In genomic region chr2:70902067-70902442, GRCh38 we compare ENCODE assay signal across 10 cellular contexts. TPM values are rescaled to one million over a fixed set of nuclear protein-coding genes. Genes with fewer than 3 reads are reported as not detected.
A peak's percentile ranks its signal among the peaks of the same experiment; 100 is the strongest.
DNase-seq lines count a peak whose midpoint lies in the region; ATAC-seq and TF ChIP-seq lines count a peak whose summit lies in the region.
"Had no signal": no experiment of that assay in that cellular context is flagged by ENCODE, and none has a peak within 500 bp of the region (broad histone marks: within the 10 kb centered on the region; RNA-seq: fewer than 3 reads in every experiment).

No MANE protein-coding gene starts in this region.

- H3K36me3 ChIP-seq in NT2/D1 (ENCODE audit: insufficient read depth, insufficient read length, low read length) (peaks cover 12% of the 10 kb centered on the region), skeletal muscle satellite cell (ENCODE audit: insufficient read depth, low read length) (peaks cover 5% of the 10 kb centered on the region)
- H3K36me3 ChIP-seq: BLaER1 had no signal

- no peak overlapping the region for H3K27ac Mint-ChIP-seq in T-helper 1 cell treated with Interleukin-12 subunit alpha and Interleukin-12 subunit beta and Interleukin-4 antibody, amounts not matched to agents 30 μg/mL and 1 μg/mL, for 36 hours

- peak overlapping the region; percentile 88 for H3K4me2 ChIP-seq in skeletal muscle satellite cell (ENCODE audit: low read length)
- H3K4me2 ChIP-seq: BLaER1 had no signal

- DNase-seq in T-helper 1 cell (no peak), NT2/D1 (ENCODE audit: low read depth, low spot score) (no peak), fibroblast of pulmonary artery (ENCODE audit: low read depth) (no peak), GM19238 (ENCODE audit: insufficient read length, low spot score) (no peak), T1000 (lab: John Stamatoyannopoulos, UW) (no peak)
- DNase-seq: NCI-H187 had no signal

- no peaks in the 10 kb centered on the region for H3K9me3 Mint-ChIP-seq in T-helper 1 cell treated with Interleukin-12 subunit alpha and Interleukin-12 subunit beta and Interleukin-4 antibody, amounts not matched to agents 30 μg/mL and 1 μg/mL, for 36 hours

- H3K27me3 ChIP-seq in NT2/D1 (ENCODE audit: insufficient read depth, insufficient read length), result peaks cover 66% of the 10 kb centered on the region
- peaks cover 28% of the 10 kb centered on the region for H3K27me3 ChIP-seq in skeletal muscle satellite cell (ENCODE audit: control insufficient read depth, insufficient read depth, low read length)

- H3K4me1 Mint-ChIP-seq in T-helper 1 cell treated with Interleukin-12 subunit alpha and Interleukin-12 subunit beta and Interleukin-4 antibody, amounts not matched to agents 30 μg/mL and 1 μg/mL, for 36 hours (ENCODE audit: low read depth), result peaks cover 25% of the 10 kb centered on the region

- peaks cover 6% of the 10 kb centered on the region for H3K36me3 Mint-ChIP-seq in T-helper 1 cell treated with Interleukin-12 subunit alpha and Interleukin-12 subunit beta and Interleukin-4 antibody, amounts not matched to agents 30 μg/mL and 1 μg/mL, for 36 hours (ENCODE audit: low read depth)

- H3K27me3 Mint-ChIP-seq in T-helper 1 cell treated with Interleukin-12 subunit alpha and Interleukin-12 subunit beta and Interleukin-4 antibody, amounts not matched to agents 30 μg/mL and 1 μg/mL, for 36 hours (ENCODE audit: low read depth), result peaks cover 98% of the 10 kb centered on the region

- no peak for TF ChIP-seq CTCF in fibroblast of pulmonary artery (IDR thresholded peaks at IDR 0.05; ENCODE audit: low read length, missing control alignments)

- H3K4me3 ChIP-seq in NT2/D1 (ENCODE audit: insufficient read length, low read depth), result peak overlapping the region; percentile 71
- peak overlapping the region; percentile 65 for H3K4me3 ChIP-seq in fibroblast of pulmonary artery (replicated peaks; ENCODE audit: low read depth, low read length)
- peak overlapping the region; percentile 78 for H3K4me3 ChIP-seq in skeletal muscle satellite cell (ENCODE audit: low read length)
- H3K4me3 ChIP-seq: BLaER1 had no signal

- H3K9me3 ChIP-seq in NT2/D1 (ENCODE audit: insufficient read depth, low read length), result no peaks in the 10 kb centered on the region
- no peaks in the 10 kb centered on the region for H3K9me3 ChIP-seq in skeletal muscle satellite cell (replicated peaks; ENCODE audit: low read length)

- H3K9ac ChIP-seq in NT2/D1 (ENCODE audit: insufficient read length, low read depth) (peak overlapping the region; percentile 83), skeletal muscle satellite cell (ENCODE audit: low read depth, low read length) (peak overlapping the region; percentile 80)
- H3K9ac ChIP-seq: BLaER1 had no signal

- peak overlapping the region; percentile 38 for H3K4me3 Mint-ChIP-seq in T-helper 1 cell treated with Interleukin-12 subunit alpha and Interleukin-12 subunit beta and Interleukin-4 antibody, amounts not matched to agents 30 μg/mL and 1 μg/mL, for 36 hours

- H3K4me1 ChIP-seq in NT2/D1 (ENCODE audit: insufficient read depth, insufficient read length) (peaks cover 3% of the 10 kb centered on the region), skeletal muscle satellite cell (ENCODE audit: control insufficient read depth, insufficient read depth, low read length) (peaks cover 16% of the 10 kb centered on the region)

- no peak for ATAC-seq in GM21786 (IDR thresholded peaks at IDR 0.05; ENCODE audit: unreplicated experiment)

RNA-seq across cellular contexts. Expression of gene VAX2, which starts 1.7 kb away (rescaled TPM):
- 4.2 and 4.8 TPM in 2 replicates for total RNA-seq in skeletal muscle satellite cell (2012; rRNA removed)

RNA-seq across cellular contexts. Expression of gene ATP6V1B1, which starts 33.6 kb away (rescaled TPM):
- total RNA-seq in skeletal muscle satellite cell (2012; rRNA removed), result 1.3 TPM in 1 of 2 replicates, not detected in the other
